Comparison of ENCODE assay signal across 15 cellular contexts in genomic region chr5:141758316-141758965, GRCh38.
DNase-seq lines count a peak whose midpoint lies in the region; FAIRE-seq and TF ChIP-seq lines count a peak whose summit lies in the region.
"Had no signal": no experiment of that assay in that cellular context is flagged by ENCODE, and none has a peak within 500 bp of the region (broad histone marks: within the 10 kb centered on the region; RNA-seq: fewer than 3 reads in every experiment).

No MANE protein-coding gene starts in this region.

- 12% methylated on average over 21 of the region's 21 CpGs; no CpG with 5 or more reads in 1 of the 2 experiments for WGBS in H1 (ENCODE audit: extremely low coverage in 1 of 2, insufficient coverage in 1 of 2, insufficient read length in 1 of 2, insufficient replicate concordance in 2 of 2, low coverage in 1 of 2, low lambda C conversion rate in 2 of 2, missing lambda C conversion rate in 1 of 2), 2 experiments

- peak; percentile 7 for DNase-seq in KBM-7
- no peak for DNase-seq in H1 (ENCODE audit: low read depth in 1 of 2, low spot score in 2 of 2)
- peak; percentile 38 for DNase-seq in occipital lobe (lab: John Stamatoyannopoulos, UW)
- DNase-seq in breast epithelium (ENCODE audit: low spot score in 2 of 2): no peak
- no peak for DNase-seq in cardiac septum (ENCODE audit: low spot score)
- DNase-seq in NCI-H2196 (lab: John Stamatoyannopoulos, UW; ENCODE audit: unreplicated experiment): no peak
- DNase-seq in AG08396 (ENCODE audit: low spot score): no peak
- DNase-seq: activated CD8-positive, alpha-beta memory T cell treated with anti-CD3 and anti-CD28 coated beads for 24 hours; activated naive CD4-positive, alpha-beta T cell treated with anti-CD3 and anti-CD28 coated beads, Interleukin-2, amount 10 ng/mL, durations not matched to agents 7 days and 5 days; HFFc6; NCI-H524; stimulated activated naive CD4-positive, alpha-beta T cell treated with Interleukin-2 at 50 U/mL for 16 hours had no signal

- peak overlapping the region; percentile 96 for H3K18ac ChIP-seq in H1 (ENCODE audit: extremely low read depth, low read length)

- H4K8ac ChIP-seq in H1 (ENCODE audit: extremely low read depth, insufficient read depth, low read length): peak overlapping the region; percentile 75; the same call in 1 of the 2 replicates

- H3K27me3 ChIP-seq in H1 (replicated peaks in 1 of 4; ENCODE audit: control insufficient read depth in 3 of 4, extremely low read depth in 1 of 4, insufficient read depth in 3 of 4, low read length in 3 of 4): peaks cover 4 to 12% (median 8%) of the 10 kb centered on the region in 4 experiments
- H3K27me3 ChIP-seq in breast epithelium: peaks cover 3 to 14% of the 10 kb centered on the region in 2 donors

- H3K4me1 ChIP-seq in ES-I3 (ENCODE audit: insufficient read depth, low read length) (peaks cover 30% of the 10 kb centered on the region), H1 (replicated peaks in 1 of 4; ENCODE audit: control insufficient read depth in 3 of 4, insufficient read depth in 4 of 4, low read length in 3 of 4) (peaks cover 17 to 30% (median 27%) of the 10 kb centered on the region in 4 experiments), breast epithelium (no peaks in the 10 kb centered on the region)

- H2AFZ ChIP-seq in H1 (ENCODE audit: low read length): 0 out of 2 replicates have a peak overlapping the region, but pooled peaks have one; percentile 10

- H3K9me3 ChIP-seq in ES-I3 (ENCODE audit: control insufficient read depth, insufficient read depth, low read length): no peaks in the 10 kb centered on the region
- H3K9me3 ChIP-seq in H1 (ENCODE audit: insufficient read depth in 2 of 2, low read depth in 1 of 2, low read length in 1 of 2): no peaks in the 10 kb centered on the region
- no peaks in the 10 kb centered on the region for H3K9me3 ChIP-seq in breast epithelium

- no peak for TF ChIP-seq RAD21 in H1 (IDR thresholded peaks at IDR 0.05 in 1 of 2, conservative IDR thresholded peaks at IDR 0.05 in 1 of 2; ENCODE audit: low read depth in 2 of 2, low read length in 2 of 2)

- H3K27ac ChIP-seq in H1 (ENCODE audit: low read depth, low read length) (no peak overlapping the region), breast epithelium (no peak overlapping the region)

- no peak for TF ChIP-seq POLR2A in H1 (IDR thresholded peaks at IDR 0.05; ENCODE audit: control extremely low read depth in 1 of 2, low read depth in 2 of 2, low read length in 2 of 2)
- no peak for TF ChIP-seq POLR2A in breast epithelium (IDR thresholded peaks at IDR 0.05)

- intact Hi-C loops in breast epithelium (cut with DNase I; ENCODE audit: low total_unique reads): no loop called here
- intact Hi-C loops in cardiac septum (cut with DNase I): no loop called here

- H4K5ac ChIP-seq in H1 (ENCODE audit: insufficient read length, low read depth, low read length): peak overlapping the region; percentile 38

- no peak overlapping the region for H3K14ac ChIP-seq in H1 (ENCODE audit: insufficient read length)

- TF ChIP-seq EP300 in H1 (IDR thresholded peaks at IDR 0.05; ENCODE audit: borderline replicate concordance in 1 of 2, low read depth in 2 of 2, low read length in 2 of 2): no peak

- H3K9ac ChIP-seq in ES-I3 (ENCODE audit: low read depth, low read length) (peak overlapping the region; percentile 16; the same call in 1 of the 2 replicates), H1 (replicated peaks in 1 of 4; ENCODE audit: extremely low read depth in 1 of 4, low read depth in 3 of 4, low read length in 3 of 4) (0 out of 7 replicates have a peak overlapping the region, but pooled peaks of 1 of the 4 experiments have one; percentile 5)

- peak overlapping the region; percentile 88 for H4K91ac ChIP-seq in H1 (replicated peaks; ENCODE audit: insufficient read length, low read length)

- peak overlapping the region; percentile 53 to 92 for H3K4me2 ChIP-seq in H1 (ENCODE audit: insufficient read depth in 1 of 2, low read depth in 2 of 2, low read length in 2 of 2)

- peak overlapping the region; percentile 99 for H2BK12ac ChIP-seq in H1 (ENCODE audit: low read depth, low read length)

- H2AK5ac ChIP-seq in H1 (ENCODE audit: low read depth, low read length): peak overlapping the region; percentile 17; the same call in 1 of the 2 replicates

- CTCF ChIA-PET in H1 (lab: Charles Lee; ENCODE audit: partially characterized antibody): interaction anchor here (0.6 to 16.8 kb wide), 48 partner anchors 9 to 1190 kb away, joined by 3 to 221 read pairs (median 5); partner anchors contain the start of genes PCDH1 and PCDH12

- H3K23ac ChIP-seq in H1 (ENCODE audit: insufficient read length): no peak overlapping the region

- no peaks in the 10 kb centered on the region for H3K79me2 ChIP-seq in H1 (ENCODE audit: control insufficient read depth in 1 of 2, insufficient read depth in 2 of 2, low read length in 2 of 2)

- no peaks in the 10 kb centered on the region for H4K20me1 ChIP-seq in H1 (replicated peaks in 1 of 2; ENCODE audit: control insufficient read depth in 1 of 2, insufficient read depth in 2 of 2, low read length in 2 of 2)

- 0 out of 2 replicates have a peak overlapping the region, but pooled peaks have one; percentile 93 for H2BK15ac ChIP-seq in H1 (ENCODE audit: low read length)

- peak overlapping the region; percentile 94 for H2BK20ac ChIP-seq in H1 (ENCODE audit: low read length)

- H3K36me3 ChIP-seq in ES-I3 (ENCODE audit: insufficient read depth, low read length): no peaks in the 10 kb centered on the region
- no peaks in the 10 kb centered on the region for H3K36me3 ChIP-seq in H1 (ENCODE audit: control insufficient read depth in 2 of 4, insufficient read depth in 4 of 4, low read length in 3 of 4)
- H3K36me3 ChIP-seq in breast epithelium: no peaks in the 10 kb centered on the region

- H3K4me3 ChIP-seq in H1 (ENCODE audit: extremely low read depth in 1 of 4, insufficient read depth in 2 of 4, low read depth in 3 of 4, low read length in 4 of 4) (peak overlapping the region in 3 of 4 experiments; percentile 19 to 38 (median 27); a peak in 5 of 8 replicates), breast epithelium (no peak overlapping the region)

- no peak for FAIRE-seq in H1 (lab: Jason Lieb, UNC)
- FAIRE-seq: endometrium, frontal cortex had no signal

- in situ Hi-C loops in KBM-7 (cut with MboI; ENCODE audit: low pct_unique_long_range_greater_than_20kb, low sequenced_read_pairs): no loop called here

- TF ChIP-seq CTCF in H1 (IDR thresholded peaks at IDR 0.05; ENCODE audit: control extremely low read depth in 1 of 3, insufficient read depth in 1 of 3, low read depth in 1 of 3, low read length in 3 of 3) (no peak), breast epithelium (IDR thresholded peaks at IDR 0.05) (no peak)

- H3K4ac ChIP-seq in H1 (replicated peaks; ENCODE audit: insufficient read length, low read depth, low read length): peak overlapping the region; percentile 63

- H2BK120ac ChIP-seq in H1 (replicated peaks; ENCODE audit: low read depth, low read length): peak overlapping the region; percentile 41

- peak overlapping the region; percentile 75 for H3K56ac ChIP-seq in H1 (replicated peaks; ENCODE audit: insufficient read length, low read depth, low read length)

- POLR2A ChIA-PET in H1 (lab: Charles Lee; ENCODE audit: partially characterized antibody): interaction anchor here (0.8 to 2.7 kb wide), 15 partner anchors 9 to 124 kb away, joined by 3 to 10 read pairs (median 6); partner anchors contain the start of gene PCDH1

- peaks cover 8% of the 10 kb centered on the region for H3K23me2 ChIP-seq in H1 (ENCODE audit: low read depth, low read length)

- no peaks in the 10 kb centered on the region for H3K79me1 ChIP-seq in H1 (ENCODE audit: low read depth, low read length)

- peak overlapping the region; percentile 41; the same call in 1 of the 2 replicates for H2BK5ac ChIP-seq in H1 (ENCODE audit: low read depth, low read length)

TF ChIP-seq in H1, 55 proteins besides CTCF, POLR2A, EP300 and RAD21:
- TF ChIP-seq KDM4A (IDR thresholded peaks at IDR 0.05; ENCODE audit: low read depth, low read length, severe bottlenecking) (peak; percentile 30), SUZ12 (IDR thresholded peaks at IDR 0.05; ENCODE audit: low read length) (no peak), MAX (IDR thresholded peaks at IDR 0.05) (peak; percentile 22; the same call in 1 of the 2 replicates), CREB1 (IDR thresholded peaks at IDR 0.05) (no peak), EGR1 (IDR thresholded peaks at IDR 0.05; ENCODE audit: borderline replicate concordance, low read depth, low read length) (no peak), RBBP5 (IDR thresholded peaks at IDR 0.05; ENCODE audit: borderline replicate concordance, low read depth, low read length) (peak; percentile 90), CTBP2 (IDR thresholded peaks at IDR 0.05; ENCODE audit: borderline replicate concordance, insufficient read depth, insufficient read length, low read length) (peak; percentile 80), TEAD4 (IDR thresholded peaks at IDR 0.05; ENCODE audit: low read depth, low read length) (peak; percentile 66), ASH2L (IDR thresholded peaks at IDR 0.05; ENCODE audit: low read length) (peak; percentile 85)

Comparison
In these comparisons a context has a peak if more than half of its experiments do, and no peak if none do; other contexts are left out.
1. DNase-seq: peak in KBM-7 (single experiment) and occipital lobe (single experiment); none in H1 (0 of 2), breast epithelium (0 of 2), cardiac septum (single experiment), NCI-H2196 (single experiment) and AG08396 (single experiment).
2. H3K4me3 ChIP-seq: peak in H1 (3 of 4); none in breast epithelium (0 of 3).